Comparison of ENCODE assay signal across 8 cellular contexts in the genomic region with DNA sequence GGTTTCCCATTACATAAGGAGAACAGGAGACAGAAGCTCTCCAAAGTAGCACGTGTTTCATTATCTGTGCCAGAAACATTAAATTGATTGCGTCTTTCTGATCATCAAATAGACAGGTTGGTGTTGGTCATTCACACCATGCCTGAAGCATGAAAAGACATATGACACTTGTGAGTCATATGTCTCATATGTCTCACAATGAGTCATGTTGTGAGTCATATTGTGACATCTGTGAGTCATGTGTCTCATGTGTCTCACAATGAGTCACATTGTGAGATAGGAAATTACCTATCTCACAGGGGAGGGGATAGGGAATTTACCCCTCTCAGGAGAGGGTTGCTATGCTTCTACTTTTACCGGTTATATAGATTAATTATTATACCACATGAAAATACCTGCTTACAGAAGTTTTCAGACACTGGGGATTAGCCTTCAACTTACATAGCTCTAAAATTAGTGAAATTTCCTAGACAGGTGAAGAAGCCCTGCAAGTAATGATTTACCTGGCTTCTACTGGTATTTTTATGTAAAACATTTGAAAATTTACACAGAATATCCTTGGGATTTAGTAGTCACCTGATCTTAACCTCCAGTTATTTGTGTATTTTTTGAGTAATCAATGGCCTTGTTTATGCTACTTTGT.
DNase-seq lines count a peak whose midpoint lies in the region; ATAC-seq and TF ChIP-seq lines count a peak whose summit lies in the region.

No MANE protein-coding gene starts in this region.

- H3K4me1 Mint-ChIP-seq in glutamatergic neuron (ENCODE audit: low read depth, unreplicated experiment) = no peaks in the 10 kb centered on the region

- H3K36me3 Mint-ChIP-seq in activated naive CD4-positive, alpha-beta T cell treated with anti-CD3 and anti-CD28 coated beads, Interleukin-2, amount 50 U/mL, for 72 hours = peaks cover 6 to 10% of the 10 kb centered on the region in 2 donors
- H3K36me3 Mint-ChIP-seq in glutamatergic neuron (ENCODE audit: unreplicated experiment) = no peaks in the 10 kb centered on the region

- ATAC-seq in activated naive CD4-positive, alpha-beta T cell treated with anti-CD3 and anti-CD28 coated beads, Interleukin-2, amount 50 U/mL, for 72 hours = peak; percentile 94 to 98
- ATAC-seq in HG02798 (IDR thresholded peaks at IDR 0.05; ENCODE audit: poor library complexity, unreplicated experiment) = peak; percentile 93

- intact Hi-C loops in esophagus squamous epithelium (cut with DNase I) = no loop called here

- H3K36me3 ChIP-seq in esophagus squamous epithelium = no peaks in the 10 kb centered on the region

- H3K27ac Mint-ChIP-seq in activated naive CD4-positive, alpha-beta T cell treated with anti-CD3 and anti-CD28 coated beads, Interleukin-2, amount 50 U/mL, for 72 hours = no peak overlapping the region
- peak overlapping the region; percentile 54 for H3K27ac Mint-ChIP-seq in glutamatergic neuron (ENCODE audit: unreplicated experiment)

- no peak overlapping the region for H3K4me3 Mint-ChIP-seq in glutamatergic neuron (ENCODE audit: unreplicated experiment)

- WGBS in esophagus squamous epithelium, 2 donors = 37 to 48% methylated on average over 3 of the region's 3 CpGs

- no peak for TF ChIP-seq POLR2A in esophagus squamous epithelium (IDR thresholded peaks at IDR 0.05)

- peaks cover 0 to 4% (median 0%) of the 10 kb centered on the region in 3 donors for H3K9me3 ChIP-seq in esophagus squamous epithelium

- H3K27me3 ChIP-seq in esophagus squamous epithelium = no peaks in the 10 kb centered on the region

- no peaks in the 10 kb centered on the region for H3K4me1 ChIP-seq in esophagus squamous epithelium

- peaks cover 5 to 6% of the 10 kb centered on the region in 2 donors for H3K9me3 Mint-ChIP-seq in activated naive CD4-positive, alpha-beta T cell treated with anti-CD3 and anti-CD28 coated beads, Interleukin-2, amount 50 U/mL, for 72 hours
- peaks cover 2% of the 10 kb centered on the region for H3K9me3 Mint-ChIP-seq in glutamatergic neuron (ENCODE audit: unreplicated experiment)

- H3K4me3 ChIP-seq in esophagus squamous epithelium = no peak overlapping the region

- DNase-seq in activated naive CD4-positive, alpha-beta T cell treated with anti-CD3 and anti-CD28 coated beads, Interleukin-2, amount 50 U/mL, for 72 hours (ENCODE audit: low spot score in 2 of 2) = peak in 1 of 2 donors; percentile 11
- DNase-seq in activated naive CD4-positive, alpha-beta T cell treated with Interleukin-2 at 50 U/mL for 16 hours = no peak
- DNase-seq in NCI-H69 (lab: John Stamatoyannopoulos, UW) (peak; percentile 12), glutamatergic neuron (no peak), OCI-M2 (lab: John Stamatoyannopoulos, UW; ENCODE audit: unreplicated experiment) (no peak), medulla oblongata (ENCODE audit: extremely low spot score) (no peak), esophagus squamous epithelium (lab: John Stamatoyannopoulos, UW) (no peak)

- H3K27ac ChIP-seq in esophagus squamous epithelium = no peak overlapping the region

- peaks cover 2% of the 10 kb centered on the region for H3K27me3 Mint-ChIP-seq in glutamatergic neuron (ENCODE audit: unreplicated experiment)

- TF ChIP-seq CTCF in glutamatergic neuron (IDR thresholded peaks at IDR 0.05; ENCODE audit: partially characterized antibody, unreplicated experiment) (no peak), esophagus squamous epithelium (IDR thresholded peaks at IDR 0.05) (no peak)
